ENCODE assay signal across 11 cellular contexts in genomic region chr19:41299046-41299754, GRCh38. TPM values are rescaled to one million over a fixed set of nuclear protein-coding genes. Genes with fewer than 3 reads are reported as not detected.
DNase-seq lines count a peak whose midpoint lies in the region; ATAC-seq and TF ChIP-seq lines count a peak whose summit lies in the region.
"Had no signal": no experiment of that assay in that cellular context is flagged by ENCODE, and none has a peak within 500 bp of the region (broad histone marks: within the 10 kb centered on the region; RNA-seq: fewer than 3 reads in every experiment).

No MANE protein-coding gene starts in this region.

- peaks cover 97% of the 10 kb centered on the region for H3K36me3 ChIP-seq in lower lobe of right lung

- peaks cover 60% of the 10 kb centered on the region for H3K4me1 ChIP-seq in lower lobe of right lung

- H3K9me3 ChIP-seq in lower lobe of right lung = no peaks in the 10 kb centered on the region
- H3K9me3 ChIP-seq: neutrophil had no signal

- ATAC-seq in lower lobe of right lung = peak; percentile 18 to 29
- no peak for ATAC-seq in GM18511 (IDR thresholded peaks at IDR 0.05; ENCODE audit: unreplicated experiment)
- no peak for ATAC-seq in GM18873 (IDR thresholded peaks at IDR 0.05; ENCODE audit: low FRiP score, unreplicated experiment)

- no peak overlapping the region for H3K4me3 ChIP-seq in lower lobe of right lung

- TF ChIP-seq CTCF in lower lobe of right lung (IDR thresholded peaks at IDR 0.05) = no peak

- peak; percentile 57 for DNase-seq in NCI-H2196 (lab: John Stamatoyannopoulos, UW; ENCODE audit: unreplicated experiment)
- no peak for DNase-seq in NCI-H2196 treated with DMSO at 0.1 percent for 48 hours (lab: John Stamatoyannopoulos, UW; ENCODE audit: unreplicated experiment)
- peak; percentile 66 for DNase-seq in lower lobe of right lung
- peak; percentile 42 for DNase-seq in superior temporal gyrus (ENCODE audit: extremely low spot score)
- no peak for DNase-seq in stimulated activated CD8-positive, alpha-beta memory T cell treated with anti-CD3 and anti-CD28 coated beads, Interleukin-4, amount 100 ng/mL, for 48 hours
- DNase-seq: 8988T, NCI-H446 had no signal

- no peaks in the 10 kb centered on the region for H3K27me3 ChIP-seq in lower lobe of right lung (ENCODE audit: low read depth)
- H3K27me3 ChIP-seq: neutrophil had no signal

- H3K27ac ChIP-seq in angular gyrus (ENCODE audit: low read depth, low read length) (peak overlapping the region; percentile 41), lower lobe of right lung (peak overlapping the region; percentile 86)

- intact Hi-C loops in lower lobe of right lung (cut with DNase I) = no loop called here

RNA-seq across cellular contexts. Expression of gene CCDC97, which starts 10.8 kb away (rescaled TPM):
- 30.3 TPM for total RNA-seq in lower lobe of right lung

RNA-seq across cellular contexts. Expression of gene HNRNPUL1, which starts 35.0 kb away (rescaled TPM):
- total RNA-seq in lower lobe of right lung = 191 TPM

RNA-seq across cellular contexts. Expression of gene TGFB1, which starts 54.5 kb away (rescaled TPM):
- total RNA-seq in lower lobe of right lung = 114 TPM

Comparison
In these comparisons a context has a peak if more than half of its experiments do, and no peak if none do; other contexts are left out.
1. DNase-seq: peak in NCI-H2196 (single experiment), lower lobe of right lung (single experiment) and superior temporal gyrus (single experiment); none in NCI-H2196 treated with DMSO at 0.1 percent for 48 hours (single experiment) and stimulated activated CD8-positive, alpha-beta memory T cell treated with anti-CD3 and anti-CD28 coated beads, Interleukin-4, amount 100 ng/mL, for 48 hours (single experiment).
2. ATAC-seq: peak in lower lobe of right lung (2 of 2); none in GM18511 (single experiment) and GM18873 (single experiment).